In genomic region chr7:94441138-94441537, GRCh38 we compare ENCODE assay signal across 12 cellular contexts. TPM values are rescaled to one million over a fixed set of nuclear protein-coding genes. Genes with fewer than 3 reads are reported as not detected.
DNase-seq lines count a peak whose midpoint lies in the region; ATAC-seq and TF ChIP-seq lines count a peak whose summit lies in the region.
"Had no signal": no experiment of that assay in that cellular context is flagged by ENCODE, and none has a peak within 500 bp of the region (broad histone marks: within the 10 kb centered on the region; RNA-seq: fewer than 3 reads in every experiment).

No MANE protein-coding gene starts in this region.

- no peak overlapping the region for H2BK120ac ChIP-seq in neuronal stem cell (ENCODE audit: low read depth, low read length)

- H3K9ac ChIP-seq in neuronal stem cell (ENCODE audit: low read depth, low read length, poor library complexity): no peak overlapping the region

- H3K27ac Mint-ChIP-seq in WTC11: no peak overlapping the region
- H3K27ac Mint-ChIP-seq in CD4-positive, alpha-beta memory T cell: no peak overlapping the region
- H3K27ac Mint-ChIP-seq: CD8-positive, alpha-beta T cell had no signal

- H3K9me3 ChIP-seq in HEK293 (ENCODE audit: control insufficient read depth, insufficient read depth, low read depth, low read length): no peaks in the 10 kb centered on the region
- no peaks in the 10 kb centered on the region for H3K9me3 ChIP-seq in hepatocyte (ENCODE audit: low read depth)
- H3K9me3 ChIP-seq in neuronal stem cell (replicated peaks in 1 of 2; ENCODE audit: control insufficient read depth in 2 of 2, insufficient read depth in 1 of 2, low read depth in 1 of 2, low read length in 2 of 2): no peaks in the 10 kb centered on the region
- no peaks in the 10 kb centered on the region for H3K9me3 ChIP-seq in CD4-positive, alpha-beta memory T cell (ENCODE audit: control insufficient read depth in 1 of 2, low read length in 2 of 2)
- H3K9me3 ChIP-seq: BE2C had no signal

- H3K9me3 Mint-ChIP-seq in WTC11: no peaks in the 10 kb centered on the region
- no peaks in the 10 kb centered on the region for H3K9me3 Mint-ChIP-seq in CD4-positive, alpha-beta memory T cell
- H3K9me3 Mint-ChIP-seq: CD8-positive, alpha-beta T cell had no signal

- no peak overlapping the region for H2AK5ac ChIP-seq in neuronal stem cell (ENCODE audit: low read depth, low read length)

- H3K14ac ChIP-seq in neuronal stem cell (ENCODE audit: low read length): no peak overlapping the region

- no peak overlapping the region for H4K8ac ChIP-seq in neuronal stem cell (ENCODE audit: low read depth, low read length)

- H3K18ac ChIP-seq in neuronal stem cell (ENCODE audit: low read length): no peak overlapping the region

- CTCF ChIA-PET in HEK293 (lab: Yijun Ruan, JAX) (interaction anchor here (1.0 kb wide), 1 partner anchor 8 kb away, joined by 3 read pairs; no protein-coding TSS in a partner anchor), WTC11 (lab: Charles Lee) (no interaction called here)
- CTCF ChIA-PET in CD4-positive, alpha-beta memory T cell (lab: Charles Lee; ENCODE audit: partially characterized antibody): no interaction called here

- no peak overlapping the region for H2BK12ac ChIP-seq in neuronal stem cell (ENCODE audit: low read length)

- no peak overlapping the region for H2AFZ ChIP-seq in hepatocyte
- H2AFZ ChIP-seq in neuronal stem cell (ENCODE audit: low read length): peak overlapping the region; percentile 37

- no peak overlapping the region for H3K4me3 Mint-ChIP-seq in WTC11
- no peak overlapping the region for H3K4me3 Mint-ChIP-seq in CD4-positive, alpha-beta memory T cell
- H3K4me3 Mint-ChIP-seq: CD8-positive, alpha-beta T cell had no signal

- no peak overlapping the region for H2BK15ac ChIP-seq in neuronal stem cell (ENCODE audit: low read length)

- 87% methylated on average over 3 of the region's 3 CpGs for WGBS in hepatocyte (ENCODE audit: low lambda C conversion rate, missing lambda C conversion rate)
- WGBS in neuronal stem cell (ENCODE audit: extremely low coverage in 2 of 2, insufficient read length in 2 of 2, insufficient replicate concordance in 1 of 2), 2 donors: no CpG with 5 or more reads among the region's 3 CpGs

- TF ChIP-seq CTCF in HEK293 (tag by site-specific recombination; IDR thresholded peaks at IDR 0.05): no peak
- TF ChIP-seq CTCF in WTC11 (IDR thresholded peaks at IDR 0.05): no peak
- no peak for TF ChIP-seq CTCF in hepatocyte (IDR thresholded peaks at IDR 0.05; ENCODE audit: poor library complexity)

- H3K79me2 ChIP-seq in hepatocyte: no peaks in the 10 kb centered on the region

- H3K27ac ChIP-seq in HEK293 (ENCODE audit: extremely low read depth, low read depth, low read length) (no peak overlapping the region), hepatocyte (peak overlapping the region; percentile 74), neuronal stem cell (replicated peaks; ENCODE audit: low read length) (no peak overlapping the region)
- no peak overlapping the region for H3K27ac ChIP-seq in CD4-positive, alpha-beta memory T cell (ENCODE audit: low read depth, low read length)
- H3K27ac ChIP-seq: C4-2B had no signal

- H3K9me2 ChIP-seq in hepatocyte (replicated peaks; ENCODE audit: insufficient read depth): no peaks in the 10 kb centered on the region

- H3K36me3 Mint-ChIP-seq in WTC11: no peaks in the 10 kb centered on the region
- H3K36me3 Mint-ChIP-seq in CD4-positive, alpha-beta memory T cell: no peaks in the 10 kb centered on the region
- H3K36me3 Mint-ChIP-seq: CD8-positive, alpha-beta T cell had no signal

- H3K27me3 ChIP-seq in hepatocyte (no peaks in the 10 kb centered on the region), neuronal stem cell (ENCODE audit: control insufficient read depth in 3 of 3, insufficient read depth in 3 of 3, low read depth in 1 of 3, low read length in 3 of 3) (no peaks in the 10 kb centered on the region)
- no peaks in the 10 kb centered on the region for H3K27me3 ChIP-seq in CD4-positive, alpha-beta memory T cell (ENCODE audit: insufficient read depth, low read length)

- peaks cover 31% of the 10 kb centered on the region for H3K4me1 Mint-ChIP-seq in WTC11
- peaks cover 0 to 3% (median 1%) of the 10 kb centered on the region in 4 donors for H3K4me1 Mint-ChIP-seq in CD4-positive, alpha-beta memory T cell

- POLR2A ChIA-PET in HEK293 (lab: Yijun Ruan, JAX): no interaction called here
- POLR2A ChIA-PET in WTC11 (lab: Charles Lee): no interaction called here
- POLR2A ChIA-PET in CD4-positive, alpha-beta memory T cell (lab: Charles Lee; ENCODE audit: partially characterized antibody): no interaction called here

- H4K20me1 ChIP-seq in hepatocyte (ENCODE audit: insufficient read depth, poor library complexity, severe bottlenecking): no peaks in the 10 kb centered on the region

- H4K91ac ChIP-seq in neuronal stem cell (ENCODE audit: low read depth, low read length, poor library complexity): no peak overlapping the region

- H3K36me3 ChIP-seq in HEK293 (ENCODE audit: control insufficient read depth in 2 of 2, insufficient read depth in 1 of 2, low read length in 2 of 2): no peaks in the 10 kb centered on the region
- H3K36me3 ChIP-seq in hepatocyte (replicated peaks; ENCODE audit: insufficient read depth, low read depth): no peaks in the 10 kb centered on the region
- H3K36me3 ChIP-seq in neuronal stem cell (replicated peaks in 1 of 2; ENCODE audit: control insufficient read depth in 2 of 2, insufficient read depth in 2 of 2, low read length in 2 of 2): no peaks in the 10 kb centered on the region
- no peaks in the 10 kb centered on the region for H3K36me3 ChIP-seq in CD4-positive, alpha-beta memory T cell (ENCODE audit: insufficient read depth, low read length)
- H3K36me3 ChIP-seq: BE2C had no signal

- no peak for ATAC-seq in WTC11
- ATAC-seq: CD8-positive, alpha-beta T cell had no signal

- intact Hi-C loops in CD4-positive, alpha-beta memory T cell (cut with micrococcal nuclease): no loop called here

- H3K4me3 ChIP-seq in HEK293 (ENCODE audit: low read depth, low read length): no peak overlapping the region
- no peak overlapping the region for H3K4me3 ChIP-seq in hepatocyte
- H3K4me3 ChIP-seq in neuronal stem cell (ENCODE audit: low read length in 2 of 2): no peak overlapping the region
- no peak overlapping the region for H3K4me3 ChIP-seq in CD4-positive, alpha-beta memory T cell (ENCODE audit: low read length in 2 of 2)

- H3K23ac ChIP-seq in neuronal stem cell (ENCODE audit: low read depth, low read length, poor library complexity): no peak overlapping the region

- no peak overlapping the region for H3K4ac ChIP-seq in neuronal stem cell (ENCODE audit: low read length)

- no peak overlapping the region for H2BK5ac ChIP-seq in neuronal stem cell (ENCODE audit: low read length)

- no peak overlapping the region for H3K4me2 ChIP-seq in hepatocyte
- no peak overlapping the region for H3K4me2 ChIP-seq in neuronal stem cell (ENCODE audit: insufficient read depth, low read length, poor library complexity, severe bottlenecking)

- no peak for DNase-seq in WTC11 (ENCODE audit: low spot score)
- no peak for DNase-seq in hepatocyte (ENCODE audit: low spot score)
- no peak for DNase-seq in neuronal stem cell (ENCODE audit: low spot score)
- DNase-seq in CD4-positive, alpha-beta memory T cell: no peak
- no peak for DNase-seq in occipital lobe (lab: John Stamatoyannopoulos, UW)
- no peak for DNase-seq in cortex of kidney (lab: John Stamatoyannopoulos, UW)
- no peak for DNase-seq in AG08396 (ENCODE audit: low spot score)
- DNase-seq: BE2C; CD8-positive, alpha-beta T cell; HCEC 1CT had no signal

- peaks cover 6% of the 10 kb centered on the region; the same call in 1 of the 2 replicates for H3K4me1 ChIP-seq in HEK293 (ENCODE audit: control insufficient read depth, insufficient read depth, low read length)
- peaks cover 20% of the 10 kb centered on the region for H3K4me1 ChIP-seq in hepatocyte (ENCODE audit: insufficient read depth)
- H3K4me1 ChIP-seq in neuronal stem cell (ENCODE audit: control insufficient read depth in 2 of 2, insufficient read depth in 1 of 2, low read depth in 1 of 2, low read length in 2 of 2): peaks cover 10 to 12% of the 10 kb centered on the region in 2 donors
- H3K4me1 ChIP-seq in CD4-positive, alpha-beta memory T cell (ENCODE audit: insufficient read depth, low read length): no peaks in the 10 kb centered on the region

- H3K79me1 ChIP-seq in neuronal stem cell (ENCODE audit: low read depth, low read length): no peaks in the 10 kb centered on the region

- H3K27me3 Mint-ChIP-seq in WTC11 (ENCODE audit: low read depth): no peaks in the 10 kb centered on the region
- peaks cover 8 to 13% of the 10 kb centered on the region in 2 donors for H3K27me3 Mint-ChIP-seq in CD4-positive, alpha-beta memory T cell

TF ChIP-seq in WTC11, 78 proteins besides CTCF, POLR2A, EP300 and RAD21:
- TF ChIP-seq ZNF121 (CRISPR knock-in tag; IDR thresholded peaks at IDR 0.05) (peak; percentile 80), USF2 (CRISPR knock-in tag; IDR thresholded peaks at IDR 0.05) (no peak)

RNA-seq across cellular contexts. Expression of gene COL1A2, which starts 46.4 kb away (rescaled TPM):
- total RNA-seq in WTC11 (2021): 81.2 to 96.6 TPM (median 88.1 TPM) in 3 replicates
- 1,011 and 1,836 TPM in 2 replicates for total RNA-seq in hepatocyte
- polyA plus RNA-seq in hepatocyte: 2,013 and 2,200 TPM in 2 replicates
- polyA plus RNA-seq in neuronal stem cell (2013, experiment 1 of 2): 40.8 TPM
- 39.1 TPM for polyA plus RNA-seq in neuronal stem cell (2013, experiment 2 of 2)
- not detected for total RNA-seq in CD4-positive, alpha-beta memory T cell
- polyA plus RNA-seq in CD4-positive, alpha-beta memory T cell: not detected
- 124 TPM for total RNA-seq in occipital lobe
- total RNA-seq: CD8-positive, alpha-beta T cell had no signal

Comparison
In these comparisons a context has a peak if more than half of its experiments do, and no peak if none do; other contexts are left out.
1. RNA of gene COL1A2, which starts 46.4 kb away (total RNA-seq): 1,011 to 1,836 TPM in hepatocyte, 124 TPM in occipital lobe (single experiment) and 81.2 to 96.6 TPM in WTC11; not detected in CD4-positive, alpha-beta memory T cell; every median in the first group is over 10 times any median in the second.
2. Of the 8 proteins assayed by ChIP-seq in both HEK293 and WTC11: peak only in HEK293: none; only in WTC11: none; in both: ZNF121; in neither: 7.